Comparison of ENCODE assay signal across 33 cellular contexts in the genomic region with DNA sequence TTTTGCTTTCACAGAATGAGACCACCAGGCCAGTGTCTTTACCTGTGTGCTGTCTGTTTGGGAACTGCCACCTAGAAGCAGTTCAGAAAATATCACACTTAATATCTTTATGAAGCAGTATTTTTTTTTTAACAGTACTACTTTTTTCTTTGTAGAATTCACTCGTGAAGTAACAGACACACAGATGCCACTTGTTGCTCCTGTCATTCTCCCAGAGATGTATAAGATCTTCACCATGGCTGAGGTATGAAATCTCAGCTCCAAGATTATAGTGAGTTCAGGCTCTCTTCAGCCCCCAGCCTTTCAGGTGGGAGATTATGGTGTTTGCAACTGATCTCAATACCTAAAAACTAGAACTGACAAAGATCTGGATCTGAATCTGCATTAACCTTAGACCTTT. TPM values are rescaled to one million over a fixed set of nuclear protein-coding genes. Genes with fewer than 3 reads are reported as not detected.
"Had no signal": no experiment of that assay in that cellular context is flagged by ENCODE, and none has a peak within 500 bp of the region (broad histone marks: within the 10 kb centered on the region; RNA-seq: fewer than 3 reads in every experiment).

No MANE protein-coding gene starts in this region.

- H3K4me3 ChIP-seq: adrenal gland, body of pancreas, breast epithelium had no signal

- H3K36me3 ChIP-seq: breast epithelium had no signal

- ATAC-seq: activated CD8-positive, alpha-beta T cell treated with anti-CD3 and anti-CD28 coated beads for 36 hours; activated naive CD4-positive, alpha-beta T cell treated with anti-CD3 and anti-CD28 coated beads, Interleukin-2, amount 50 U/mL, for 72 hours; activated T-cell treated with anti-CD3 and anti-CD28 coated beads, Interleukin-2, amount 50 U/mL, for 4 hours; activated T-cell treated with anti-CD3 and anti-CD28 coated beads, Interleukin-2, amount 50 U/mL, for 72 hours; activated T-helper 17 cell treated with anti-CD3 and anti-CD28 coated beads, Interleukin-2, amount 50 U/mL, for 72 hours; body of pancreas had no signal

- H3K27me3 Mint-ChIP-seq: activated B cell treated with CpG ODN at 0.5 μM for 24 hours; activated CD4-positive, alpha-beta memory T cell treated with anti-CD3 and anti-CD28 coated beads for 36 hours; activated CD4-positive, alpha-beta T cell treated with anti-CD3 and anti-CD28 coated beads, Interleukin-2, amount 10 ng/mL, durations not matched to agents 24 days and 14 days; activated CD8-positive, alpha-beta T cell treated with anti-CD3 and anti-CD28 coated beads for 36 hours; activated naive CD4-positive, alpha-beta T cell treated with anti-CD3 and anti-CD28 coated beads, Interleukin-2, amount 10 ng/mL, durations not matched to agents 7 days and 5 days; activated naive CD8-positive, alpha-beta T cell treated with anti-CD3 and anti-CD28 coated beads for 36 hours; activated T-helper 17 cell treated with anti-CD3 and anti-CD28 coated beads, Interleukin-2, amount 50 U/mL, for 72 hours had no signal

- DNase-seq: activated B cell treated with CpG ODN at 0.5 μM for 24 hours; activated CD4-positive, alpha-beta memory T cell treated with anti-CD3 and anti-CD28 coated beads for 36 hours; activated CD4-positive, alpha-beta T cell treated with anti-CD3 and anti-CD28 coated beads for 4 hours; activated CD4-positive, alpha-beta T cell treated with anti-CD3 and anti-CD28 coated beads, Interleukin-2, amount 10 ng/mL, durations not matched to agents 24 days and 14 days; activated CD4-positive, alpha-beta T cell treated with anti-CD3 and anti-CD28 coated beads, Interleukin-2, amount 50 U/mL, for 1 hour; activated CD4-positive, alpha-beta T cell treated with anti-CD3 and anti-CD28 coated beads, Interleukin-2, amount 50 U/mL, for 4 hours; activated CD4-positive, CD25-positive, alpha-beta regulatory T cell treated with anti-CD3 and anti-CD28 coated beads, Interleukin-2, amount 50 U/mL, for 72 hours; activated CD8-positive, alpha-beta memory T cell treated with anti-CD3 and anti-CD28 coated beads, Interleukin-2, amount 50 U/mL, for 4 hours; activated CD8-positive, alpha-beta T cell treated with anti-CD3 and anti-CD28 coated beads for 36 hours; activated effector memory CD4-positive, alpha-beta T cell treated with anti-CD3 and anti-CD28 coated beads, Interleukin-2, amount 50 U/mL, for 16 hours; activated gamma-delta T cell treated with Interleukin-2 at 50 U/mL for 16 hours; activated naive CD4-positive, alpha-beta T cell; activated naive CD4-positive, alpha-beta T cell treated with anti-CD3 and anti-CD28 coated beads, Interleukin-2, amount 10 ng/mL, durations not matched to agents 7 days and 5 days; activated naive CD8-positive, alpha-beta T cell treated with anti-CD3 and anti-CD28 coated beads for 36 hours; activated T-cell treated with anti-CD3 and anti-CD28 coated beads for 4 hours; activated T-cell treated with anti-CD3 and anti-CD28 coated beads, Interleukin-2, amount 50 U/mL, for 1 hour; activated T-cell treated with anti-CD3 and anti-CD28 coated beads, Interleukin-2, amount 50 U/mL, for 4 hours; activated T-cell treated with anti-CD3 and anti-CD28 coated beads, Interleukin-2, amount 50 U/mL, for 72 hours; adrenal gland; amniotic stem cell; aorta; body of pancreas; brain microvascular endothelial cell; central memory CD4-positive, alpha-beta T cell; T-helper 1 cell; T-helper 2 cell; T-helper 9 cell had no signal

- H3K27ac Mint-ChIP-seq: activated B cell treated with CpG ODN at 0.5 μM for 24 hours; activated CD4-positive, alpha-beta memory T cell treated with anti-CD3 and anti-CD28 coated beads for 36 hours; activated CD4-positive, alpha-beta T cell treated with anti-CD3 and anti-CD28 coated beads, Interleukin-2, amount 10 ng/mL, durations not matched to agents 24 days and 14 days; activated CD8-positive, alpha-beta T cell treated with anti-CD3 and anti-CD28 coated beads for 36 hours; activated naive CD4-positive, alpha-beta T cell treated with anti-CD3 and anti-CD28 coated beads, Interleukin-2, amount 10 ng/mL, durations not matched to agents 7 days and 5 days; activated naive CD4-positive, alpha-beta T cell treated with anti-CD3 and anti-CD28 coated beads, Interleukin-2, amount 50 U/mL, for 72 hours; activated naive CD8-positive, alpha-beta T cell treated with anti-CD3 and anti-CD28 coated beads for 36 hours; activated T-cell treated with anti-CD3 and anti-CD28 coated beads, Interleukin-2, amount 50 U/mL, for 72 hours; activated T-helper 1 cell treated with anti-CD3 and anti-CD28 coated beads, Interleukin-12 subunit alpha, Interleukin-12 subunit beta, Interleukin-2, Interleukin-4 antibody, amounts not matched to agents 30 ng/mL and 10 ng/mL and 1 ng/mL, durations not matched to agents 14 hours and 24 hours and 36 hours; activated T-helper 17 cell treated with anti-CD3 and anti-CD28 coated beads, Interleukin-2, amount 50 U/mL, for 72 hours; T-helper 1 cell treated with Interleukin-12 subunit alpha and Interleukin-12 subunit beta and Interleukin-4 antibody, amounts not matched to agents 30 μg/mL and 1 μg/mL, for 36 hours; T-helper 2 cell treated with Interferon-gamma antibody and Interleukin-4, amounts not matched to agents 5 μg/mL and 100 μg/mL, for 36 hours had no signal

- H3K9me3 ChIP-seq: adrenal gland, body of pancreas, breast epithelium had no signal

- H3K4me1 Mint-ChIP-seq: activated B cell treated with CpG ODN at 0.5 μM for 24 hours; activated naive CD4-positive, alpha-beta T cell treated with anti-CD3 and anti-CD28 coated beads, Interleukin-2, amount 10 ng/mL, durations not matched to agents 7 days and 5 days had no signal

- H3K27ac ChIP-seq: adrenal gland, body of pancreas, brain microvascular endothelial cell, breast epithelium had no signal

- H3K27me3 ChIP-seq: adrenal gland, body of pancreas, brain microvascular endothelial cell, breast epithelium had no signal

- H3K4me3 Mint-ChIP-seq: activated B cell treated with CpG ODN at 0.5 μM for 24 hours; activated CD4-positive, alpha-beta memory T cell treated with anti-CD3 and anti-CD28 coated beads for 36 hours; activated CD4-positive, alpha-beta T cell treated with anti-CD3 and anti-CD28 coated beads, Interleukin-2, amount 10 ng/mL, durations not matched to agents 24 days and 14 days; activated CD8-positive, alpha-beta T cell treated with anti-CD3 and anti-CD28 coated beads for 36 hours; activated naive CD4-positive, alpha-beta T cell treated with anti-CD3 and anti-CD28 coated beads, Interleukin-2, amount 10 ng/mL, durations not matched to agents 7 days and 5 days; activated naive CD8-positive, alpha-beta T cell treated with anti-CD3 and anti-CD28 coated beads for 36 hours; activated T-cell treated with anti-CD3 and anti-CD28 coated beads, Interleukin-2, amount 50 U/mL, for 4 hours; activated T-cell treated with anti-CD3 and anti-CD28 coated beads, Interleukin-2, amount 50 U/mL, for 72 hours; activated T-helper 1 cell treated with anti-CD3 and anti-CD28 coated beads, Interleukin-12 subunit alpha, Interleukin-12 subunit beta, Interleukin-2, Interleukin-4 antibody, amounts not matched to agents 30 ng/mL and 10 ng/mL and 1 ng/mL, durations not matched to agents 14 hours and 24 hours and 36 hours; activated T-helper 17 cell treated with anti-CD3 and anti-CD28 coated beads, Interleukin-2, amount 50 U/mL, for 72 hours; T-helper 1 cell treated with Interleukin-12 subunit alpha and Interleukin-12 subunit beta and Interleukin-4 antibody, amounts not matched to agents 30 μg/mL and 1 μg/mL, for 36 hours; T-helper 2 cell treated with Interferon-gamma antibody and Interleukin-4, amounts not matched to agents 5 μg/mL and 100 μg/mL, for 36 hours had no signal

- H3K9me3 Mint-ChIP-seq: activated B cell treated with CpG ODN at 0.5 μM for 24 hours; activated CD4-positive, alpha-beta memory T cell treated with anti-CD3 and anti-CD28 coated beads for 36 hours; activated CD4-positive, alpha-beta T cell treated with anti-CD3 and anti-CD28 coated beads, Interleukin-2, amount 10 ng/mL, durations not matched to agents 24 days and 14 days; activated CD8-positive, alpha-beta T cell treated with anti-CD3 and anti-CD28 coated beads for 36 hours; activated naive CD4-positive, alpha-beta T cell treated with anti-CD3 and anti-CD28 coated beads, Interleukin-2, amount 10 ng/mL, durations not matched to agents 7 days and 5 days; activated naive CD4-positive, alpha-beta T cell treated with anti-CD3 and anti-CD28 coated beads, Interleukin-2, amount 50 U/mL, for 72 hours; activated naive CD8-positive, alpha-beta T cell treated with anti-CD3 and anti-CD28 coated beads for 36 hours; activated T-cell treated with anti-CD3 and anti-CD28 coated beads, Interleukin-2, amount 50 U/mL, for 4 hours; activated T-cell treated with anti-CD3 and anti-CD28 coated beads, Interleukin-2, amount 50 U/mL, for 72 hours; activated T-helper 1 cell treated with anti-CD3 and anti-CD28 coated beads, Interleukin-12 subunit alpha, Interleukin-12 subunit beta, Interleukin-2, Interleukin-4 antibody, amounts not matched to agents 30 ng/mL and 10 ng/mL and 1 ng/mL, durations not matched to agents 14 hours and 24 hours and 36 hours; activated T-helper 17 cell treated with anti-CD3 and anti-CD28 coated beads, Interleukin-2, amount 50 U/mL, for 72 hours; T-helper 1 cell treated with Interleukin-12 subunit alpha and Interleukin-12 subunit beta and Interleukin-4 antibody, amounts not matched to agents 30 μg/mL and 1 μg/mL, for 36 hours; T-helper 2 cell treated with Interferon-gamma antibody and Interleukin-4, amounts not matched to agents 5 μg/mL and 100 μg/mL, for 36 hours had no signal

RNA-seq across cellular contexts. Expression of a gene that starts 36.7 kb away (rescaled TPM):
- total RNA-seq: activated naive CD8-positive, alpha-beta T cell treated with anti-CD3 and anti-CD28 coated beads for 36 hours had no signal
